15 cellular contexts compared by ENCODE assay signal in the genomic region with DNA sequence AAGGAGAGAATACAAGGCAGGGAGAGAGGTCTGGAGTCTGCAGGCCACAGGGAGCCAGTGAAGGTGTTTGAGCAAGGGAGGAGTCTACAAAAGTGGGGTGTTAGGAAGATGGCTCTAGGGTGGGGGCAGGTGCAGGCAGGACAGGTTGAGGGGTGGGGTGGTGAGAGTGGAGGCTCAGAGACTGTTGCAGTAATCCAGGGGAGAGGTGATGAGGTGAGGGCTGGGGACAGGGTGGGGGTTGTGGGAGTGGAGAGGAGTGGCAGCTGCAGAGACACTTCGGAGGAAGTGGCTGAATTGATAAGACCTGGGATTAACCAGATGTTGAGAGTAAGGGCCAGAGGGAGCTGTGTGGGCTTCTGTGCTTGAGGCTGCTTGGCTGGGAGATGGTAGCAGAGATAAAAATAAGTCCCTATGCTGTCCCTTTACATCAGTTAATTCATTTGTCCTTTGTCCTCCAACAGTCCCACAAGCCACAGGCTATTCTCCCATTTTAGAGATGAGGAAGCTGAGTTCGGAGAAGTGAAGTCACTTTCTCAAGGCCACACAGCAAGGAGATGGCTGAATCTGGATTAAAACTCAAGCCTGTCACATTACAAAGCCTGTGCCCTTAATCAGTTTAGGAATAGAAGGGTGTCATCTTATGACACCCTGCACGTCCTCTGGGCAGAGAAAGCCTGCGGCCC. TPM values are rescaled to one million over a fixed set of nuclear protein-coding genes. Genes with fewer than 3 reads are reported as not detected.
A peak's percentile ranks its signal among the peaks of the same experiment; 100 is the strongest.
DNase-seq lines count a peak whose midpoint lies in the region; ATAC-seq, FAIRE-seq and TF ChIP-seq lines count a peak whose summit lies in the region.
"Had no signal": no experiment of that assay in that cellular context is flagged by ENCODE, and none has a peak within 500 bp of the region (broad histone marks: within the 10 kb centered on the region; RNA-seq: fewer than 3 reads in every experiment).

No MANE protein-coding gene starts in this region.

- no peak overlapping the region for H3K27ac ChIP-seq in CD4-positive, CD25-positive, alpha-beta regulatory T cell (ENCODE audit: insufficient read depth, low read length, poor library complexity, severe bottlenecking)
- H3K27ac ChIP-seq in H1 (ENCODE audit: low read depth, low read length) (no peak overlapping the region; the same call in 1 of the 2 replicates), neural progenitor cell (no peak overlapping the region)
- H3K27ac ChIP-seq: left ventricle myocardium inferior had no signal

- H4K91ac ChIP-seq in H1 (replicated peaks; ENCODE audit: insufficient read length, low read length): no peak overlapping the region

- H3K79me1 ChIP-seq in H1 (ENCODE audit: low read depth, low read length): peaks cover 3% of the 10 kb centered on the region; the same call in 1 of the 2 replicates

- H4K20me1 ChIP-seq in H1 (replicated peaks in 1 of 2; ENCODE audit: control insufficient read depth in 1 of 2, insufficient read depth in 2 of 2, low read length in 2 of 2): peaks cover 4 to 9% of the 10 kb centered on the region in 2 experiments
- H4K20me1 ChIP-seq in neural progenitor cell (ENCODE audit: low read depth): peaks cover 71% of the 10 kb centered on the region

- H3K27me3 Mint-ChIP-seq in CD4-positive, CD25-positive, alpha-beta regulatory T cell: peaks cover 11% of the 10 kb centered on the region
- H3K27me3 Mint-ChIP-seq in neural progenitor cell (ENCODE audit: insufficient read depth, low read depth): peaks cover 4% of the 10 kb centered on the region
- peaks cover 1% of the 10 kb centered on the region for H3K27me3 Mint-ChIP-seq in stimulated activated memory B cell treated with anti-CD40 and anti-IgM and Interleukin-4, amounts not matched to agents 10 μg/mL and 1 μg/mL and 100 μg/mL, for 72 hours

- ATAC-seq in CD4-positive, CD25-positive, alpha-beta regulatory T cell (ENCODE audit: low read depth in 2 of 2): no peak
- ATAC-seq in stimulated activated memory B cell treated with anti-CD40 and anti-IgM and Interleukin-4, amounts not matched to agents 10 μg/mL and 1 μg/mL and 100 μg/mL, for 72 hours: no peak
- ATAC-seq: activated CD8-positive, alpha-beta T cell treated with anti-CD3 and anti-CD28 coated beads, Interleukin-2, amount 10 ng/mL, durations not matched to agents 7 days and 5 days had no signal

- CTCF ChIA-PET in H1 (lab: Charles Lee; ENCODE audit: partially characterized antibody): interaction anchor here (0.5 to 11.2 kb wide), 3 partner anchors 16 to 55 kb away, joined by 3 to 220 read pairs (median 48); no protein-coding TSS in a partner anchor

- H2BK120ac ChIP-seq in H1 (replicated peaks; ENCODE audit: low read depth, low read length): no peak overlapping the region

- no peaks in the 10 kb centered on the region for H3K9me3 Mint-ChIP-seq in CD4-positive, CD25-positive, alpha-beta regulatory T cell
- H3K9me3 Mint-ChIP-seq in neural progenitor cell: no peaks in the 10 kb centered on the region
- no peaks in the 10 kb centered on the region for H3K9me3 Mint-ChIP-seq in stimulated activated memory B cell treated with anti-CD40 and anti-IgM and Interleukin-4, amounts not matched to agents 10 μg/mL and 1 μg/mL and 100 μg/mL, for 72 hours

- peaks cover 2% of the 10 kb centered on the region for H3K27me3 ChIP-seq in CD4-positive, CD25-positive, alpha-beta regulatory T cell (ENCODE audit: control insufficient read depth, insufficient read depth, low read length)
- H3K27me3 ChIP-seq in H1 (replicated peaks in 1 of 4; ENCODE audit: control insufficient read depth in 3 of 4, extremely low read depth in 1 of 4, insufficient read depth in 3 of 4, low read length in 3 of 4) (no peaks in the 10 kb centered on the region), neural progenitor cell (no peaks in the 10 kb centered on the region)

- no peak overlapping the region for H3K4me3 Mint-ChIP-seq in CD4-positive, CD25-positive, alpha-beta regulatory T cell
- H3K4me3 Mint-ChIP-seq in neural progenitor cell: peak overlapping the region; percentile 1
- no peak overlapping the region for H3K4me3 Mint-ChIP-seq in stimulated activated memory B cell treated with anti-CD40 and anti-IgM and Interleukin-4, amounts not matched to agents 10 μg/mL and 1 μg/mL and 100 μg/mL, for 72 hours
- H3K4me3 Mint-ChIP-seq: activated CD8-positive, alpha-beta T cell treated with anti-CD3 and anti-CD28 coated beads, Interleukin-2, amount 10 ng/mL, durations not matched to agents 7 days and 5 days had no signal

- no peaks in the 10 kb centered on the region for H3K9me3 ChIP-seq in CD4-positive, CD25-positive, alpha-beta regulatory T cell (ENCODE audit: control insufficient read depth in 2 of 2, low read length in 2 of 2)
- H3K9me3 ChIP-seq in H1 (ENCODE audit: insufficient read depth in 2 of 2, low read depth in 1 of 2, low read length in 1 of 2): no peaks in the 10 kb centered on the region
- H3K9me3 ChIP-seq in neural progenitor cell (ENCODE audit: low read depth): no peaks in the 10 kb centered on the region
- H3K9me3 ChIP-seq: left ventricle myocardium inferior had no signal

- no peak overlapping the region for H3K4me3 ChIP-seq in CD4-positive, CD25-positive, alpha-beta regulatory T cell (ENCODE audit: low read depth, low read length)
- no peak overlapping the region for H3K4me3 ChIP-seq in H1 (ENCODE audit: extremely low read depth in 1 of 4, insufficient read depth in 2 of 4, low read depth in 3 of 4, low read length in 4 of 4)
- no peak overlapping the region for H3K4me3 ChIP-seq in neural progenitor cell
- H3K4me3 ChIP-seq: left ventricle myocardium inferior had no signal

- peak overlapping the region; percentile 88; the same call in 1 of the 2 replicates for H2AK5ac ChIP-seq in H1 (ENCODE audit: low read depth, low read length)

- TF ChIP-seq CTCF in H1 (IDR thresholded peaks at IDR 0.05; ENCODE audit: control extremely low read depth in 1 of 3, insufficient read depth in 1 of 3, low read depth in 1 of 3, low read length in 3 of 3): no peak
- TF ChIP-seq CTCF in neural progenitor cell (IDR thresholded peaks at IDR 0.05): no peak

- DNase-seq in CD4-positive, CD25-positive, alpha-beta regulatory T cell: no peak
- peak; percentile 92 for DNase-seq in NCI-H82 (lab: John Stamatoyannopoulos, UW)
- DNase-seq in H1 (ENCODE audit: low read depth in 1 of 2, low spot score in 2 of 2): no peak
- DNase-seq in neural progenitor cell (ENCODE audit: low spot score): no peak
- no peak for DNase-seq in pons (ENCODE audit: low spot score)
- DNase-seq in stimulated activated CD4-positive, alpha-beta T cell treated with anti-CD3 and anti-CD28 coated beads, Interleukin-15, amount 100 ng/mL, for 24 hours: no peak
- DNase-seq in T-helper 9 cell: no peak
- DNase-seq: activated CD8-positive, alpha-beta T cell treated with anti-CD3 and anti-CD28 coated beads, Interleukin-2, amount 10 ng/mL, durations not matched to agents 7 days and 5 days; activated gamma-delta T cell; head of caudate nucleus; left ventricle myocardium inferior; NCI-H226; nucleus accumbens had no signal

- no peak for FAIRE-seq in H1 (lab: Jason Lieb, UNC)
- FAIRE-seq: G401.6 had no signal

- H2BK15ac ChIP-seq in H1 (ENCODE audit: low read length): peak overlapping the region; percentile 83; the same call in 1 of the 2 replicates

- no peak overlapping the region for H3K4me2 ChIP-seq in H1 (ENCODE audit: insufficient read depth in 1 of 2, low read depth in 2 of 2, low read length in 2 of 2)
- no peak overlapping the region for H3K4me2 ChIP-seq in neural progenitor cell

- 0 out of 2 replicates have a peak overlapping the region, but pooled peaks have one; percentile 86 for H2BK20ac ChIP-seq in H1 (ENCODE audit: low read length)

- TF ChIP-seq POLR2A in H1 (IDR thresholded peaks at IDR 0.05; ENCODE audit: control extremely low read depth in 1 of 2, low read depth in 2 of 2, low read length in 2 of 2): no peak

- peak overlapping the region in 2 of 3 donors; percentile 45 to 67 for H3K27ac Mint-ChIP-seq in CD4-positive, CD25-positive, alpha-beta regulatory T cell
- H3K27ac Mint-ChIP-seq in neural progenitor cell: no peak overlapping the region
- H3K27ac Mint-ChIP-seq in stimulated activated memory B cell treated with anti-CD40 and anti-IgM and Interleukin-4, amounts not matched to agents 10 μg/mL and 1 μg/mL and 100 μg/mL, for 72 hours: no peak overlapping the region
- H3K27ac Mint-ChIP-seq: activated CD8-positive, alpha-beta T cell treated with anti-CD3 and anti-CD28 coated beads, Interleukin-2, amount 10 ng/mL, durations not matched to agents 7 days and 5 days had no signal

- H3K23me2 ChIP-seq in H1 (ENCODE audit: low read depth, low read length): peaks cover 17% of the 10 kb centered on the region

- POLR2A ChIA-PET in H1 (lab: Charles Lee; ENCODE audit: partially characterized antibody): interaction anchor here (0.5 to 17.2 kb wide), 7 partner anchors 12 to 362 kb away, joined by 3 to 295 read pairs (median 5); partner anchors contain the start of gene BSDC1

- H3K4ac ChIP-seq in H1 (replicated peaks; ENCODE audit: insufficient read length, low read depth, low read length): no peak overlapping the region

- peaks cover 16% of the 10 kb centered on the region for H3K4me1 ChIP-seq in CD4-positive, CD25-positive, alpha-beta regulatory T cell (ENCODE audit: control insufficient read depth, insufficient read depth, low read length, poor library complexity, severe bottlenecking)
- H3K4me1 ChIP-seq in H1 (replicated peaks in 1 of 4; ENCODE audit: control insufficient read depth in 3 of 4, insufficient read depth in 4 of 4, low read length in 3 of 4): peaks cover 37 to 65% (median 44%) of the 10 kb centered on the region in 4 experiments
- peaks cover 38% of the 10 kb centered on the region for H3K4me1 ChIP-seq in neural progenitor cell

- peak overlapping the region; percentile 36; the same call in 1 of the 2 replicates for H3K18ac ChIP-seq in H1 (ENCODE audit: extremely low read depth, low read length)

- H3K36me3 Mint-ChIP-seq in CD4-positive, CD25-positive, alpha-beta regulatory T cell: no peaks in the 10 kb centered on the region
- H3K36me3 Mint-ChIP-seq in neural progenitor cell: peaks cover 3% of the 10 kb centered on the region
- no peaks in the 10 kb centered on the region for H3K36me3 Mint-ChIP-seq in stimulated activated memory B cell treated with anti-CD40 and anti-IgM and Interleukin-4, amounts not matched to agents 10 μg/mL and 1 μg/mL and 100 μg/mL, for 72 hours

- no peak overlapping the region for H4K5ac ChIP-seq in H1 (ENCODE audit: insufficient read length, low read depth, low read length)

- peak overlapping the region; percentile 80; the same call in 1 of the 2 replicates for H2BK12ac ChIP-seq in H1 (ENCODE audit: low read depth, low read length)

- peaks cover 35% of the 10 kb centered on the region for H3F3A ChIP-seq in neural progenitor cell (ENCODE audit: low read depth)

- H4K8ac ChIP-seq in H1 (ENCODE audit: extremely low read depth, insufficient read depth, low read length): no peak overlapping the region

- H2AFZ ChIP-seq in H1 (ENCODE audit: low read length) (no peak overlapping the region), neural progenitor cell (replicated peaks) (no peak overlapping the region)

- H3K36me3 ChIP-seq in CD4-positive, CD25-positive, alpha-beta regulatory T cell (ENCODE audit: control insufficient read depth, insufficient read depth, low read length): no peaks in the 10 kb centered on the region
- no peaks in the 10 kb centered on the region; a peak in 1 of 8 replicates for H3K36me3 ChIP-seq in H1 (ENCODE audit: control insufficient read depth in 2 of 4, insufficient read depth in 4 of 4, low read length in 3 of 4)
- H3K36me3 ChIP-seq in neural progenitor cell: no peaks in the 10 kb centered on the region
- H3K36me3 ChIP-seq: left ventricle myocardium inferior had no signal

- H3K14ac ChIP-seq in H1 (ENCODE audit: insufficient read length): no peak overlapping the region

- 86% methylated on average over 4 of the region's 4 CpGs; no CpG with 5 or more reads in 1 of the 2 experiments for WGBS in H1 (ENCODE audit: extremely low coverage in 1 of 2, insufficient coverage in 1 of 2, insufficient read length in 1 of 2, insufficient replicate concordance in 2 of 2, low coverage in 1 of 2, low lambda C conversion rate in 2 of 2, missing lambda C conversion rate in 1 of 2), 2 experiments

- no peak for TF ChIP-seq EP300 in H1 (IDR thresholded peaks at IDR 0.05; ENCODE audit: borderline replicate concordance in 1 of 2, low read depth in 2 of 2, low read length in 2 of 2)

- H2BK5ac ChIP-seq in H1 (ENCODE audit: low read depth, low read length): peak overlapping the region; percentile 98

- H3K79me2 ChIP-seq in H1 (ENCODE audit: control insufficient read depth in 1 of 2, insufficient read depth in 2 of 2, low read length in 2 of 2): peaks cover 8 to 64% of the 10 kb centered on the region in 2 experiments
- peaks cover 82% of the 10 kb centered on the region for H3K79me2 ChIP-seq in neural progenitor cell (ENCODE audit: low read depth)

- TF ChIP-seq RAD21 in H1 (IDR thresholded peaks at IDR 0.05 in 1 of 2, conservative IDR thresholded peaks at IDR 0.05 in 1 of 2; ENCODE audit: low read depth in 2 of 2, low read length in 2 of 2): no peak

- peaks cover 4 to 28% (median 7%) of the 10 kb centered on the region in 4 donors for H3K4me1 Mint-ChIP-seq in CD4-positive, CD25-positive, alpha-beta regulatory T cell
- H3K4me1 Mint-ChIP-seq in neural progenitor cell: peaks cover 59% of the 10 kb centered on the region
- peaks cover 7% of the 10 kb centered on the region for H3K4me1 Mint-ChIP-seq in stimulated activated memory B cell treated with anti-CD40 and anti-IgM and Interleukin-4, amounts not matched to agents 10 μg/mL and 1 μg/mL and 100 μg/mL, for 72 hours

- no peak overlapping the region for H3K56ac ChIP-seq in H1 (replicated peaks; ENCODE audit: insufficient read length, low read depth, low read length)

- H3K23ac ChIP-seq in H1 (ENCODE audit: insufficient read length): no peak overlapping the region

- H3K9ac ChIP-seq in H1 (replicated peaks in 1 of 4; ENCODE audit: extremely low read depth in 1 of 4, low read depth in 3 of 4, low read length in 3 of 4) (no peak overlapping the region), neural progenitor cell (no peak overlapping the region)

RNA-seq across cellular contexts. Expression of gene SYNC, which starts 54.8 kb away (rescaled TPM):
- total RNA-seq in CD4-positive, CD25-positive, alpha-beta regulatory T cell: not detected
- polyA plus RNA-seq in CD4-positive, CD25-positive, alpha-beta regulatory T cell: not detected
- 0.17 TPM in 1 of 2 replicates, not detected in the other for total RNA-seq in H1 (2021; fragmentation: NEBNext Ultra II Directional; extraction: Animal tissue kit (Norgen Biotek cat#: 25700))
- polyA plus RNA-seq in H1 (2011; rRNA removed): 0.06 TPM in 1 of 2 replicates, not detected in the other
- polyA plus RNA-seq in H1 (2011; cell fraction: cytosol; rRNA removed): 0.45 TPM
- not detected for polyA plus RNA-seq in H1 (2011; cell fraction: nucleus; rRNA removed)
- not detected in 4 replicates for polyA plus RNA-seq in H1 (2012, experiment 1 of 2)
- polyA plus RNA-seq in H1 (2012, experiment 2 of 2): not detected
- 0.08 TPM for polyA plus RNA-seq in H1 (2013, experiment 1 of 2)
- polyA plus RNA-seq in H1 (2013, experiment 2 of 2): 0.06 TPM
- 0.12 TPM in 1 of 2 replicates, not detected in the other for polyA minus RNA-seq in H1 (2011; rRNA and poly(A)+ RNA removed)
- polyA minus RNA-seq in H1 (2011; cell fraction: cytosol; rRNA and poly(A)+ RNA removed): not detected
- 0.20 TPM for polyA minus RNA-seq in H1 (2011; cell fraction: nucleus; rRNA and poly(A)+ RNA removed)
- not detected in 2 replicates for total RNA-seq in neural progenitor cell (ENCODE audit: low replicate concordance)
- total RNA-seq: activated CD8-positive, alpha-beta T cell treated with anti-CD3 and anti-CD28 coated beads, Interleukin-2, amount 10 ng/mL, durations not matched to agents 7 days and 5 days had no signal

RNA-seq across cellular contexts. Expression of gene YARS1, which starts 59.8 kb away (rescaled TPM):
- total RNA-seq in CD4-positive, CD25-positive, alpha-beta regulatory T cell: 111 TPM
- 10 to 100 TPM; 47.3 to 68.9 (median 55.8) TPM for polyA plus RNA-seq in CD4-positive, CD25-positive, alpha-beta regulatory T cell
- 226 and 230 TPM in 2 replicates for total RNA-seq in H1 (2021; fragmentation: NEBNext Ultra II Directional; extraction: Animal tissue kit (Norgen Biotek cat#: 25700))
- 47.1 and 55.6 TPM in 2 replicates for polyA plus RNA-seq in H1 (2011; rRNA removed)
- polyA plus RNA-seq in H1 (2011; cell fraction: cytosol; rRNA removed): 88.6 TPM
- 95.0 TPM for polyA plus RNA-seq in H1 (2011; cell fraction: nucleus; rRNA removed)
- polyA plus RNA-seq in H1 (2012, experiment 1 of 2): 158 to 225 TPM (median 175 TPM) in 4 replicates
- polyA plus RNA-seq in H1 (2012, experiment 2 of 2): 92.7 TPM
- 125 TPM for polyA plus RNA-seq in H1 (2013, experiment 1 of 2)
- polyA plus RNA-seq in H1 (2013, experiment 2 of 2): 123 TPM
- polyA minus RNA-seq in H1 (2011; rRNA and poly(A)+ RNA removed): 131 and 147 TPM in 2 replicates
- 73.1 TPM for polyA minus RNA-seq in H1 (2011; cell fraction: cytosol; rRNA and poly(A)+ RNA removed)
- polyA minus RNA-seq in H1 (2011; cell fraction: nucleus; rRNA and poly(A)+ RNA removed): 73.2 TPM
- total RNA-seq in neural progenitor cell (ENCODE audit: low replicate concordance): 38.2 and 61.5 TPM in 2 replicates

Comparison
In these comparisons a context has a peak if more than half of its experiments do, and no peak if none do; other contexts are left out.
1. H3K27ac Mint-ChIP-seq: peak in CD4-positive, CD25-positive, alpha-beta regulatory T cell (2 of 3); none in neural progenitor cell (single experiment) and stimulated activated memory B cell treated with anti-CD40 and anti-IgM and Interleukin-4, amounts not matched to agents 10 μg/mL and 1 μg/mL and 100 μg/mL, for 72 hours (single experiment).